21 cellular contexts compared by ENCODE assay signal in genomic region chr7:47508389-47509380, GRCh38.
DNase-seq lines count a peak whose midpoint lies in the region; ATAC-seq and TF ChIP-seq lines count a peak whose summit lies in the region.
"Had no signal": no experiment of that assay in that cellular context is flagged by ENCODE, and none has a peak within 500 bp of the region (broad histone marks: within the 10 kb centered on the region; RNA-seq: fewer than 3 reads in every experiment).

No MANE protein-coding gene starts in this region.

- TF ChIP-seq EP300 in gastroesophageal sphincter (IDR thresholded peaks at IDR 0.05) = no peak

- H3K27ac ChIP-seq in cardiac muscle cell (peak overlapping the region; percentile 72), gastroesophageal sphincter (no peak overlapping the region)
- H3K27ac ChIP-seq: thoracic aorta had no signal

- H3K27ac Mint-ChIP-seq in neural crest cell (ENCODE audit: unreplicated experiment) = peak overlapping the region; percentile 67
- H3K27ac Mint-ChIP-seq: activated T-helper 17 cell treated with anti-CD3 and anti-CD28 coated beads, Interleukin-2, amount 50 U/mL, for 72 hours; GM23338; T-helper 1 cell treated with Interleukin-12 subunit alpha and Interleukin-12 subunit beta and Interleukin-4 antibody, amounts not matched to agents 30 μg/mL and 1 μg/mL, for 36 hours had no signal

- H3K4me3 ChIP-seq in cardiac muscle cell (no peak overlapping the region), gastroesophageal sphincter (no peak overlapping the region)
- H3K4me3 ChIP-seq: GM23338, thoracic aorta had no signal

- H3K9me3 ChIP-seq in cardiac muscle cell (ENCODE audit: low read depth) = no peaks in the 10 kb centered on the region
- H3K9me3 ChIP-seq in gastroesophageal sphincter = no peaks in the 10 kb centered on the region
- H3K9me3 ChIP-seq: thoracic aorta had no signal

- H3K36me3 Mint-ChIP-seq in neural crest cell (ENCODE audit: low read depth) = peaks cover 3% of the 10 kb centered on the region

- DNase-seq in cardiac muscle cell (ENCODE audit: low read depth in 1 of 2, low spot score in 1 of 2) (peak in 1 of 2 donors; percentile 50), cardiac septum (ENCODE audit: low spot score) (no peak), erythroblast (lab: John Stamatoyannopoulos, UW) (peak; percentile 12 to 32), neural crest cell (ENCODE audit: low read depth, low spot score) (no peak), NCI-H69 (lab: John Stamatoyannopoulos, UW) (no peak)
- no peak for DNase-seq in activated T-cell treated with anti-CD3 and anti-CD28 coated beads, Interleukin-2, amount 50 U/mL, for 48 hours
- no peak for DNase-seq in activated CD4-positive, alpha-beta T cell treated with anti-CD3 and anti-CD28 coated beads, Interleukin-2, amount 50 U/mL, for 1 hour
- DNase-seq: 8988T; C1 segment of cervical spinal cord; Karpas-422; left colon; NCI-H1105 treated with DMSO at 0.1 percent for 48 hours; NCI-H2171; small intestine; stimulated activated CD4-positive, alpha-beta T cell treated with anti-CD3 and anti-CD28 coated beads, Interleukin-4, amount 100 ng/mL, for 4 hours; stimulated activated CD8-positive, alpha-beta memory T cell treated with anti-CD3 and anti-CD28 coated beads, Interleukin-4, amount 100 ng/mL, for 48 hours had no signal

- peaks cover 51% of the 10 kb centered on the region for H3K4me1 Mint-ChIP-seq in neural crest cell
- H3K4me1 Mint-ChIP-seq: activated T-helper 17 cell treated with anti-CD3 and anti-CD28 coated beads, Interleukin-2, amount 50 U/mL, for 72 hours had no signal

- H3K27me3 ChIP-seq in cardiac muscle cell (no peaks in the 10 kb centered on the region), gastroesophageal sphincter (no peaks in the 10 kb centered on the region)

- ATAC-seq in gastroesophageal sphincter = no peak
- ATAC-seq: activated T-helper 17 cell treated with anti-CD3 and anti-CD28 coated beads, Interleukin-2, amount 50 U/mL, for 72 hours; GM23338; left colon had no signal

- TF ChIP-seq POLR2A in erythroblast (IDR thresholded peaks at IDR 0.05; ENCODE audit: low read length) = no peak
- TF ChIP-seq POLR2A in gastroesophageal sphincter (IDR thresholded peaks at IDR 0.05) = no peak

- H3K4me1 ChIP-seq in cardiac muscle cell (ENCODE audit: low read depth) = peaks cover 37% of the 10 kb centered on the region
- peaks cover 0 to 83% (median 29%) of the 10 kb centered on the region in 3 donors for H3K4me1 ChIP-seq in gastroesophageal sphincter

- no peaks in the 10 kb centered on the region for H3K9me3 Mint-ChIP-seq in neural crest cell
- H3K9me3 Mint-ChIP-seq: activated T-helper 17 cell treated with anti-CD3 and anti-CD28 coated beads, Interleukin-2, amount 50 U/mL, for 72 hours; GM23338; T-helper 1 cell treated with Interleukin-12 subunit alpha and Interleukin-12 subunit beta and Interleukin-4 antibody, amounts not matched to agents 30 μg/mL and 1 μg/mL, for 36 hours had no signal

- 89 to 92% methylated on average over 7 of the region's 11 CpGs for WGBS in gastroesophageal sphincter (ENCODE audit: low coverage in 1 of 2), 2 donors

- no peaks in the 10 kb centered on the region for H3K27me3 Mint-ChIP-seq in neural crest cell (ENCODE audit: low read depth)

- intact Hi-C loops in cardiac septum (cut with DNase I) = no loop called here

- H3K4me3 Mint-ChIP-seq in neural crest cell = no peak overlapping the region
- H3K4me3 Mint-ChIP-seq: activated T-helper 17 cell treated with anti-CD3 and anti-CD28 coated beads, Interleukin-2, amount 50 U/mL, for 72 hours; GM23338; T-helper 1 cell treated with Interleukin-12 subunit alpha and Interleukin-12 subunit beta and Interleukin-4 antibody, amounts not matched to agents 30 μg/mL and 1 μg/mL, for 36 hours had no signal

- no peaks in the 10 kb centered on the region for H3K36me3 ChIP-seq in cardiac muscle cell
- H3K36me3 ChIP-seq in gastroesophageal sphincter = no peaks in the 10 kb centered on the region
- H3K36me3 ChIP-seq: thoracic aorta had no signal

- no peak for TF ChIP-seq CTCF in cardiac muscle cell (IDR thresholded peaks at IDR 0.05; ENCODE audit: low read depth, low read length)
- TF ChIP-seq CTCF in neural crest cell (conservative IDR thresholded peaks at IDR 0.05) = no peak
- TF ChIP-seq CTCF in gastroesophageal sphincter (IDR thresholded peaks at IDR 0.05) = no peak

Comparison
In these comparisons a context has a peak if more than half of its experiments do, and no peak if none do; other contexts are left out.
1. DNase-seq: peak in erythroblast (2 of 2); none in cardiac septum (single experiment), neural crest cell (single experiment), activated T-cell treated with anti-CD3 and anti-CD28 coated beads, Interleukin-2, amount 50 U/mL, for 48 hours (0 of 2), activated CD4-positive, alpha-beta T cell treated with anti-CD3 and anti-CD28 coated beads, Interleukin-2, amount 50 U/mL, for 1 hour (single experiment) and NCI-H69 (single experiment).